Comparison of ENCODE assay signal across 14 cellular contexts in genomic region chr1:1287288-1288110, GRCh38.
"Had no signal": no experiment of that assay in that cellular context is flagged by ENCODE, and none has a peak within 500 bp of the region (broad histone marks: within the 10 kb centered on the region; RNA-seq: fewer than 3 reads in every experiment).

No MANE protein-coding gene starts in this region.

- H3K27ac Mint-ChIP-seq: activated CD8-positive, alpha-beta T cell treated with anti-CD3 and anti-CD28 coated beads for 36 hours; naive B cell; stimulated activated naive B cell treated with anti-CD40 and anti-IgM and Interleukin-4, amounts not matched to agents 10 μg/mL and 1 μg/mL and 100 μg/mL, for 72 hours had no signal

- H3K27ac ChIP-seq: cardiac muscle cell, epithelial cell of prostate, heart left ventricle, pancreas, thyroid gland had no signal

- H3K4me3 Mint-ChIP-seq: activated CD8-positive, alpha-beta T cell treated with anti-CD3 and anti-CD28 coated beads for 36 hours; activated T-cell treated with anti-CD3 and anti-CD28 coated beads, Interleukin-2, amount 50 U/mL, for 4 hours; naive B cell; stimulated activated naive B cell treated with anti-CD40 and anti-IgM and Interleukin-4, amounts not matched to agents 10 μg/mL and 1 μg/mL and 100 μg/mL, for 72 hours had no signal

- H3K9me3 ChIP-seq: heart left ventricle, pancreas, thyroid gland had no signal

- H3K27me3 Mint-ChIP-seq: activated CD8-positive, alpha-beta T cell treated with anti-CD3 and anti-CD28 coated beads for 36 hours had no signal

- H3K9me3 Mint-ChIP-seq: activated CD8-positive, alpha-beta T cell treated with anti-CD3 and anti-CD28 coated beads for 36 hours; activated T-cell treated with anti-CD3 and anti-CD28 coated beads, Interleukin-2, amount 50 U/mL, for 4 hours; naive B cell; stimulated activated naive B cell treated with anti-CD40 and anti-IgM and Interleukin-4, amounts not matched to agents 10 μg/mL and 1 μg/mL and 100 μg/mL, for 72 hours had no signal

- H3K27me3 ChIP-seq: cardiac muscle cell, thyroid gland had no signal

- ATAC-seq: activated CD8-positive, alpha-beta T cell treated with anti-CD3 and anti-CD28 coated beads for 36 hours; activated T-cell treated with anti-CD3 and anti-CD28 coated beads, Interleukin-2, amount 50 U/mL, for 4 hours; heart left ventricle; pancreas; stimulated activated naive B cell treated with anti-CD40 and anti-IgM and Interleukin-4, amounts not matched to agents 10 μg/mL and 1 μg/mL and 100 μg/mL, for 72 hours had no signal

- DNase-seq: activated CD8-positive, alpha-beta T cell treated with anti-CD3 and anti-CD28 coated beads for 36 hours; activated effector memory CD4-positive, alpha-beta T cell treated with Interleukin-2 at 50 U/mL for 16 hours; activated naive CD4-positive, alpha-beta T cell treated with anti-CD3 and anti-CD28 coated beads, Interleukin-2, amount 50 U/mL, for 16 hours; activated T-cell treated with anti-CD3 and anti-CD28 coated beads, Interleukin-2, amount 50 U/mL, for 4 hours; foreskin melanocyte; naive B cell; stimulated activated CD4-positive, alpha-beta T cell treated with anti-CD3 and anti-CD28 coated beads, Interleukin-2, amount 100 ng/mL, for 48 hours; stimulated activated naive B cell treated with anti-CD40 and anti-IgM and Interleukin-4, amounts not matched to agents 10 μg/mL and 1 μg/mL and 100 μg/mL, for 72 hours; T1000; thyroid gland had no signal

- H3K36me3 Mint-ChIP-seq: naive B cell; stimulated activated naive B cell treated with anti-CD40 and anti-IgM and Interleukin-4, amounts not matched to agents 10 μg/mL and 1 μg/mL and 100 μg/mL, for 72 hours had no signal

- H3K36me3 ChIP-seq: cardiac muscle cell, heart left ventricle, pancreas, thyroid gland had no signal

- H3K4me1 ChIP-seq: pancreas had no signal

- H3K4me3 ChIP-seq: cardiac muscle cell, heart left ventricle, pancreas, thyroid gland had no signal
